In the genomic region with DNA sequence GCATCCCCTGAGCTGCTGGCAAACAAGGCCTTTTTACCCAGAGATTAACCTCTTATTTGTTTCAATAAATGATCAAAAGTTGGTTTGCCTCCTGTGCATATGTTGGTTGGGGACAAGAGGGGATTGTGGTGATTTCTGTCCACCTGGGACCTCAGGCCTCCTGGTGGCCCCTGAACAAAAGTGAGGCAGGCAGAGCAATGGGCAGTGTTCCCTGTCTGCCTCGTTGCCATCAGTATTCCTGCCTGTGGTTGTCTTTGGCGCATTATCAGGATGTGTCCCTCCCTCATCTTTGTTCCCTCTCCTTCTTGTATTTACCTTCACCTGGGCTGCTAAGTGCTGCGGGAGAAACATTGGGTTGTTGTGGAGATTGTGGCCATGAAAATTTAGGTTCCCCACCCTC, we compare ENCODE assay signal across 10 cellular contexts.
"Had no signal": no experiment of that assay in that cellular context is flagged by ENCODE, and none has a peak within 500 bp of the region (broad histone marks: within the 10 kb centered on the region; RNA-seq: fewer than 3 reads in every experiment).

No MANE protein-coding gene starts in this region.

- FAIRE-seq: K562 had no signal

- ATAC-seq: HCT116, K562 had no signal

- DNase-seq: GM23248, GOT3, H7, HFFc6, IMR-90, KG1 had no signal

- H3K4me3 ChIP-seq: GM23248, HAP-1, K562 had no signal

- H3K36me3 ChIP-seq: HAP-1 had no signal

- H3K4me3 Mint-ChIP-seq: HFFc6 had no signal

- H3K27ac Mint-ChIP-seq: HFFc6 had no signal

- H3K9ac ChIP-seq: GM23248 had no signal

- H3K4me1 ChIP-seq: HAP-1 had no signal

- H3K9me3 ChIP-seq: HAP-1 had no signal

- H3K27ac ChIP-seq: GM23248, HL-60 had no signal

- H2AFZ ChIP-seq: GM23248 had no signal
